Comparison of ENCODE assay signal across 8 cellular contexts in the genomic region with DNA sequence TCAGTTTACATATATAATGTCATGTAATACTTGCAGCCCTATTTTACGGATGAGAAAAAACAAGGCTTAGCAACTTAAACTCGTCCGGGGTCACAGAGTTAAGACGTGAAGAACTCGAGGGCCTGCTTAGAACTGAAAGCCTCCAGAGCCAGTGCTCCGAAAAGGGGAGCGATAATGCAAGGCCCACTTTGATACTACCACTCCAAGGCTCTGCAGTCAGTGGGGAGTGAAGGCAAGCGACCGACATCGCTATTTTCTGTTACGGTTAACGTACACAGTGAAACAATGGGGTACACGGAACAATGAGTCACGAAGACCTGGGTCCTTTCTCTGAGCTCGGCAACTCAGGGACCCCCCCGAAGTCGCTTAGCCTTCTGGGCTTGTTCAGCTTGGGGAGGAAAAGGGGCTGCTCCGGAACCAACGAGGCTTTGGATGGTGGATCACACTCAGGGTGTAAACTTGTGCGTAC. TPM values are rescaled to one million over a fixed set of nuclear protein-coding genes. Genes with fewer than 3 reads are reported as not detected.
A peak's percentile ranks its signal among the peaks of the same experiment; 100 is the strongest.
DNase-seq lines count a peak whose midpoint lies in the region; ATAC-seq and TF ChIP-seq lines count a peak whose summit lies in the region.

No MANE protein-coding gene starts in this region.

- H3K4me3 ChIP-seq in NB4 (ENCODE audit: low read depth, low read length) (peak overlapping the region; percentile 77), mononuclear cell (ENCODE audit: low read length) (peak overlapping the region; percentile 89)

- no peaks in the 10 kb centered on the region for H3K27me3 Mint-ChIP-seq in central memory CD8-positive, alpha-beta T cell

- peaks cover 34% of the 10 kb centered on the region for H3K4me1 Mint-ChIP-seq in central memory CD8-positive, alpha-beta T cell

- no peak for DNase-seq in NB4 (ENCODE audit: low read depth)
- DNase-seq in central memory CD8-positive, alpha-beta T cell (ENCODE audit: low spot score in 2 of 2), result peak in 1 of 2 donors; percentile 56
- DNase-seq in HT-29 (ENCODE audit: low spot score), result no peak
- no peak for DNase-seq in effector CD4-positive, alpha-beta T cell

- ATAC-seq in GM19324 (IDR thresholded peaks at IDR 0.05; ENCODE audit: low FRiP score, unreplicated experiment) (peak; percentile 29), HG02885 (IDR thresholded peaks at IDR 0.05; ENCODE audit: poor library complexity, unreplicated experiment) (no peak)
- no peak for ATAC-seq in central memory CD8-positive, alpha-beta T cell (replicated peaks; ENCODE audit: extremely low read depth, poor library complexity, severe bottlenecking)

- TF ChIP-seq CTCF in 22Rv1 (IDR thresholded peaks at IDR 0.05) (no peak), NB4 (IDR thresholded peaks at IDR 0.05; ENCODE audit: low read depth, low read length) (no peak)

- H3K27ac Mint-ChIP-seq in central memory CD8-positive, alpha-beta T cell (ENCODE audit: low read depth), result peak overlapping the region; percentile 99

- H3K27me3 ChIP-seq in mononuclear cell (ENCODE audit: insufficient read depth, low read length), result no peaks in the 10 kb centered on the region

- H3K36me3 Mint-ChIP-seq in central memory CD8-positive, alpha-beta T cell (ENCODE audit: insufficient read depth), result peaks cover 21% of the 10 kb centered on the region

- H3K27ac ChIP-seq in 22Rv1, result peak overlapping the region; percentile 92

- H3K9me3 Mint-ChIP-seq in central memory CD8-positive, alpha-beta T cell, result no peaks in the 10 kb centered on the region

- H3K4me1 ChIP-seq in mononuclear cell (ENCODE audit: insufficient read depth, low read length), result peaks cover 35% of the 10 kb centered on the region

- H3K9me3 ChIP-seq in mononuclear cell (ENCODE audit: low read depth, low read length), result no peaks in the 10 kb centered on the region

- no peak for TF ChIP-seq POLR2A in NB4 (IDR thresholded peaks at IDR 0.05; ENCODE audit: extremely low read depth, insufficient read length)

- H3K4me3 Mint-ChIP-seq in central memory CD8-positive, alpha-beta T cell, result peak overlapping the region; percentile 99

RNA-seq across cellular contexts. Expression of a gene that starts 1.0 kb away (rescaled TPM):
- total RNA-seq in mononuclear cell, result 85.3 TPM
- 104 and 118 TPM in 2 replicates for total RNA-seq in HT-29 (2014; rRNA removed; shearing (Covaris generic))
